Comparison of ENCODE assay signal across 2 cellular contexts in genomic region chrX:154044045-154044444, GRCh38.
TF ChIP-seq lines count a peak whose summit lies in the region.

No MANE protein-coding gene starts in this region.

TF ChIP-seq in SK-N-SH, 30 proteins besides CTCF, POLR2A, EP300 and RAD21 (continued from another document):
- TF ChIP-seq YY1 (IDR thresholded peaks at IDR 0.05; ENCODE audit: low read depth) (no peak), MAX (IDR thresholded peaks at IDR 0.05; ENCODE audit: low read depth) (no peak), PBX3 (IDR thresholded peaks at IDR 0.05) (no peak), RFX5 (IDR thresholded peaks at IDR 0.05; ENCODE audit: low read length) (no peak), NFIC (IDR thresholded peaks at IDR 0.05; ENCODE audit: borderline replicate concordance) (no peak), CHD2 (IDR thresholded peaks at IDR 0.05; ENCODE audit: low read length, partially characterized antibody) (no peak), USF1 (IDR thresholded peaks at IDR 0.05; ENCODE audit: borderline replicate concordance, low read depth) (no peak), GABPA (IDR thresholded peaks at IDR 0.05; ENCODE audit: low read depth) (no peak), SMC3 (IDR thresholded peaks at IDR 0.05; ENCODE audit: low read depth, low read length) (no peak)

TF ChIP-seq in SK-N-SH treated with all-trans-retinoic acid at 6 μM for 48 hours, 23 proteins besides CTCF, POLR2A, EP300 and RAD21 (continued from another document):
- TF ChIP-seq, protein P1, sequence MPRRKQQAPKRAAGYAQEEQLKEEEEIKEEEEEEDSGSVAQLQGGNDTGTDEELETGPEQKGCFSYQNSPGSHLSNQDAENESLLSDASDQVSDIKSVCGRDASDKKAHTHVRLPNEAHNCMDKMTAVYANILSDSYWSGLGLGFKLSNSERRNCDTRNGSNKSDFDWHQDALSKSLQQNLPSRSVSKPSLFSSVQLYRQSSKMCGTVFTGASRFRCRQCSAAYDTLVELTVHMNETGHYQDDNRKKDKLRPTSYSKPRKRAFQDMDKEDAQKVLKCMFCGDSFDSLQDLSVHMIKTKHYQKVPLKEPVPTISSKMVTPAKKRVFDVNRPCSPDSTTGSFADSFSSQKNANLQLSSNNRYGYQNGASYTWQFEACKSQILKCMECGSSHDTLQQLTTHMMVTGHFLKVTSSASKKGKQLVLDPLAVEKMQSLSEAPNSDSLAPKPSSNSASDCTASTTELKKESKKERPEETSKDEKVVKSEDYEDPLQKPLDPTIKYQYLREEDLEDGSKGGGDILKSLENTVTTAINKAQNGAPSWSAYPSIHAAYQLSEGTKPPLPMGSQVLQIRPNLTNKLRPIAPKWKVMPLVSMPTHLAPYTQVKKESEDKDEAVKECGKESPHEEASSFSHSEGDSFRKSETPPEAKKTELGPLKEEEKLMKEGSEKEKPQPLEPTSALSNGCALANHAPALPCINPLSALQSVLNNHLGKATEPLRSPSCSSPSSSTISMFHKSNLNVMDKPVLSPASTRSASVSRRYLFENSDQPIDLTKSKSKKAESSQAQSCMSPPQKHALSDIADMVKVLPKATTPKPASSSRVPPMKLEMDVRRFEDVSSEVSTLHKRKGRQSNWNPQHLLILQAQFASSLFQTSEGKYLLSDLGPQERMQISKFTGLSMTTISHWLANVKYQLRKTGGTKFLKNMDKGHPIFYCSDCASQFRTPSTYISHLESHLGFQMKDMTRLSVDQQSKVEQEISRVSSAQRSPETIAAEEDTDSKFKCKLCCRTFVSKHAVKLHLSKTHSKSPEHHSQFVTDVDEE (CRISPR knock-in tag; IDR thresholded peaks at IDR 0.05), result no peak
- TF ChIP-seq ARNTL (CRISPR knock-in tag; IDR thresholded peaks at IDR 0.05; ENCODE audit: borderline replicate concordance, low read depth) (no peak), BACH2 (CRISPR knock-in tag; IDR thresholded peaks at IDR 0.05; ENCODE audit: borderline replicate concordance) (no peak), ESRRG (CRISPR knock-in tag; IDR thresholded peaks at IDR 0.05) (no peak), TOX (CRISPR knock-in tag; IDR thresholded peaks at IDR 0.05; ENCODE audit: borderline replicate concordance) (no peak), RARB (CRISPR knock-in tag; IDR thresholded peaks at IDR 0.05) (no peak), CSDC2 (CRISPR knock-in tag; IDR thresholded peaks at IDR 0.05) (no peak), ZNF70 (CRISPR knock-in tag; IDR thresholded peaks at IDR 0.05) (no peak), TCF4 (CRISPR knock-in tag; IDR thresholded peaks at IDR 0.05; ENCODE audit: borderline replicate concordance) (no peak)
- TF ChIP-seq, protein P2, sequence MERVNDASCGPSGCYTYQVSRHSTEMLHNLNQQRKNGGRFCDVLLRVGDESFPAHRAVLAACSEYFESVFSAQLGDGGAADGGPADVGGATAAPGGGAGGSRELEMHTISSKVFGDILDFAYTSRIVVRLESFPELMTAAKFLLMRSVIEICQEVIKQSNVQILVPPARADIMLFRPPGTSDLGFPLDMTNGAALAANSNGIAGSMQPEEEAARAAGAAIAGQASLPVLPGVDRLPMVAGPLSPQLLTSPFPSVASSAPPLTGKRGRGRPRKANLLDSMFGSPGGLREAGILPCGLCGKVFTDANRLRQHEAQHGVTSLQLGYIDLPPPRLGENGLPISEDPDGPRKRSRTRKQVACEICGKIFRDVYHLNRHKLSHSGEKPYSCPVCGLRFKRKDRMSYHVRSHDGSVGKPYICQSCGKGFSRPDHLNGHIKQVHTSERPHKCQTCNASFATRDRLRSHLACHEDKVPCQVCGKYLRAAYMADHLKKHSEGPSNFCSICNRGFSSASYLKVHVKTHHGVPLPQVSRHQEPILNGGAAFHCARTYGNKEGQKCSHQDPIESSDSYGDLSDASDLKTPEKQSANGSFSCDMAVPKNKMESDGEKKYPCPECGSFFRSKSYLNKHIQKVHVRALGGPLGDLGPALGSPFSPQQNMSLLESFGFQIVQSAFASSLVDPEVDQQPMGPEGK (CRISPR knock-in tag; IDR thresholded peaks at IDR 0.05; ENCODE audit: borderline replicate concordance), result no peak
